9 cellular contexts compared by ENCODE assay signal in the genomic region with DNA sequence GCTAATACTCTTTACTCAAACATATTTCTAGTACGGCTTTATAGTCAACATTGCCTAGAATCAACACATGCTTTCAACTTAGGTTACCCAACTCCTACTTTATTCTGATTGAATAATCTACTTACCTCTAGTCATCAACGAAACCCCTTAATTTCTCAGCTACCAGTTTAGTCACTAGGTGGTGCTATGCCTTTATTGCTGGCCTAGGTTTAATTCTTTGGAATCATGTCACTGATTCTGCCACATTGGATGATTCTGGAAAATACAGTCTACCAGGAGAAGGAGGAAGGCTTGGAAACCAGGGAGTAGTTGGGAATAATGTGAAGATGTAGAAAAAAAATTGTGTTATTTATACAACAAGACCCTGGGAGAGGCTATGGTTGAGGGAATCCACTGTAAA.
A peak's percentile ranks its signal among the peaks of the same experiment; 100 is the strongest.
DNase-seq lines count a peak whose midpoint lies in the region; FAIRE-seq and TF ChIP-seq lines count a peak whose summit lies in the region.
"Had no signal": no experiment of that assay in that cellular context is flagged by ENCODE, and none has a peak within 500 bp of the region (broad histone marks: within the 10 kb centered on the region; RNA-seq: fewer than 3 reads in every experiment).

No MANE protein-coding gene starts in this region.

- TF ChIP-seq POLR2A in GM12892 (IDR thresholded peaks at IDR 0.05; ENCODE audit: low read depth, low read length), result no peak

- TF ChIP-seq CTCF in GM12873 (IDR thresholded peaks at IDR 0.05; ENCODE audit: insufficient read depth, low read depth, low read length, missing control alignments), result peak; percentile 41

- peak; percentile 4 for DNase-seq in NCI-H1694 treated with DMSO at 0.1 percent for 48 hours (lab: John Stamatoyannopoulos, UW)
- peak; percentile 19 for DNase-seq in astrocyte of the hippocampus (ENCODE audit: low read depth, low spot score)
- peak; percentile 2 for DNase-seq in midbrain (lab: John Stamatoyannopoulos, UW)
- DNase-seq in DMS79 (lab: John Stamatoyannopoulos, UW), result no peak
- no peak for DNase-seq in GM12892 (ENCODE audit: insufficient read length)
- no peak for DNase-seq in nucleus accumbens (lab: John Stamatoyannopoulos, UW)
- DNase-seq in mucosa of gallbladder (ENCODE audit: low spot score), result no peak
- DNase-seq: naive thymus-derived CD8-positive, alpha-beta T cell had no signal

- no peak for FAIRE-seq in GM12892 (lab: Jason Lieb, UNC)

Comparison
In these comparisons a context has a peak if more than half of its experiments do, and no peak if none do; other contexts are left out.
1. DNase-seq: peak in NCI-H1694 treated with DMSO at 0.1 percent for 48 hours (single experiment), astrocyte of the hippocampus (single experiment) and midbrain (single experiment); none in DMS79 (single experiment), GM12892 (single experiment), nucleus accumbens (0 of 56) and mucosa of gallbladder (single experiment).